In genomic region chr14:21382886-21383847, GRCh38 we compare ENCODE assay signal across 8 cellular contexts. TPM values are rescaled to one million over a fixed set of nuclear protein-coding genes. Genes with fewer than 3 reads are reported as not detected.
DNase-seq lines count a peak whose midpoint lies in the region; ATAC-seq and TF ChIP-seq lines count a peak whose summit lies in the region.

No MANE protein-coding gene starts in this region.

- TF ChIP-seq CTCF in Peyer's patch (IDR thresholded peaks at IDR 0.05) (no peak), neural crest cell (conservative IDR thresholded peaks at IDR 0.05) (no peak)

- H3K36me3 ChIP-seq in Peyer's patch = peaks cover 0 to 16% (median 0%) of the 10 kb centered on the region in 3 donors

- H3K27ac ChIP-seq in Peyer's patch (peak overlapping the region; percentile 72 to 93 (median 80)), substantia nigra (ENCODE audit: low read depth, low read length, poor library complexity, severe bottlenecking) (peak overlapping the region; percentile 94)

- no peaks in the 10 kb centered on the region for H3K27me3 ChIP-seq in Peyer's patch

- H3K4me3 Mint-ChIP-seq in neural crest cell = peak overlapping the region; percentile 98

- peak overlapping the region; percentile 100 for H3K27ac Mint-ChIP-seq in neural crest cell (ENCODE audit: unreplicated experiment)

- H3K4me1 ChIP-seq in Peyer's patch = peaks cover 0 to 14% (median 4%) of the 10 kb centered on the region in 4 donors

- peaks cover 2% of the 10 kb centered on the region for H3K27me3 Mint-ChIP-seq in neural crest cell (ENCODE audit: low read depth)

- no peak for TF ChIP-seq POLR2A in Peyer's patch (IDR thresholded peaks at IDR 0.05)

- DNase-seq in GM04504 (ENCODE audit: low read depth) = peak; percentile 22
- peak; percentile 36 for DNase-seq in HS-27A (ENCODE audit: low read depth)
- peak; percentile 50 to 62 (median 58) for DNase-seq in Peyer's patch
- peak; percentile 23 for DNase-seq in activated T-helper 9 cell treated with anti-CD3 and anti-CD28 coated beads, Interleukin-2, amount 50 U/mL, for 16 hours (ENCODE audit: low read depth)
- peak; percentile 49 for DNase-seq in fibroblast of peridontal ligament (ENCODE audit: extremely low read depth)
- peak; percentile 26 for DNase-seq in neural crest cell (ENCODE audit: low read depth, low spot score)
- DNase-seq in substantia nigra (lab: John Stamatoyannopoulos, UW) = peak in 23 of 49 donors; percentile 9 to 55 (median 32)

- no peaks in the 10 kb centered on the region for H3K9me3 ChIP-seq in Peyer's patch

- peak overlapping the region; percentile 63 to 83 (median 69) for H3K4me3 ChIP-seq in Peyer's patch

- no peaks in the 10 kb centered on the region for H3K9me3 Mint-ChIP-seq in neural crest cell

- H3K4me1 Mint-ChIP-seq in neural crest cell = peaks cover 32% of the 10 kb centered on the region

- peaks cover 8% of the 10 kb centered on the region for H3K36me3 Mint-ChIP-seq in neural crest cell (ENCODE audit: low read depth)

- ATAC-seq in GM21737 (IDR thresholded peaks at IDR 0.05; ENCODE audit: unreplicated experiment) = no peak

RNA-seq across cellular contexts. Expression of gene SUPT16H, which starts 0.7 kb away (rescaled TPM):
- 10 to 100 TPM; 25.7 to 86.6 (median 37.5) TPM for total RNA-seq in Peyer's patch
- 199 and 205 TPM in 2 replicates for total RNA-seq in neural crest cell
